ENCODE assay signal across 1 cellular context in genomic region chr11:61955031-61955415, GRCh38.
A peak's percentile ranks its signal among the peaks of the same experiment; 100 is the strongest.
TF ChIP-seq lines count a peak whose summit lies in the region.

No MANE protein-coding gene starts in this region.

TF ChIP-seq in IMR-90, 13 proteins besides CTCF, POLR2A, EP300 and RAD21 (continued from another document):
- TF ChIP-seq CEBPB (IDR thresholded peaks at IDR 0.05; ENCODE audit: low read depth, low read length) (peak; percentile 96), USF2 (IDR thresholded peaks at IDR 0.05; ENCODE audit: low read depth, low read length) (peak; percentile 52; the same call in 1 of the 2 replicates), CHD1 (IDR thresholded peaks at IDR 0.05; ENCODE audit: low read depth, low read length) (no peak), MAZ (IDR thresholded peaks at IDR 0.05; ENCODE audit: borderline replicate concordance, low read depth, low read length) (peak; percentile 61; the same call in 1 of the 2 replicates), NFE2L2 (IDR thresholded peaks at IDR 0.05; ENCODE audit: low read depth, low read length) (no peak), RCOR1 (IDR thresholded peaks at IDR 0.05; ENCODE audit: insufficient replicate concordance, low read length) (no peak), FOS (IDR thresholded peaks at IDR 0.05; ENCODE audit: low read depth, low read length) (no peak), BHLHE40 (IDR thresholded peaks at IDR 0.05; ENCODE audit: low read depth, low read length) (no peak), MAFK (IDR thresholded peaks at IDR 0.05; ENCODE audit: low read depth, low read length) (no peak), SMC3 (IDR thresholded peaks at IDR 0.05; ENCODE audit: low read depth, low read length) (no peak), MXI1 (IDR thresholded peaks at IDR 0.05; ENCODE audit: borderline replicate concordance, low read depth, low read length) (no peak)
